8 cellular contexts compared by ENCODE assay signal in the genomic region with DNA sequence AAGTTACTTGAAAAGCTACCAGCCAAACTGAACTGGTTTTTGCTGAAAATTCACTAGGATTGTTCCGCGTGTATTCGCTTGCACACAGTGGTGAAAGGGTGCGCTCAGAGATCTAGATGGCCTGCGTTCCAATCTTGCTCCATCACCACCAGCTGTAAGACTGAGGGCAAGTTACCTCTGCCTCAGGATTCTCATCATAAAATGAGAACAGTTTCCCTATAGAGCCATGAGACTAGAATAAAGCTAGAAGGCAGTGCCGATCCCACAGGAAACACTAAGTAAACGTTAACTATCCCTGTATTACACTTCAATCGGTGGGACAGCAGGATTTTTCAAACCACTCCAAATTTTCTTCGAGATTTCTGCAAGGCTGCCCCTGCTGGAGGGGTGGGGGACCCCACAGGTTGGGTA. TPM values are rescaled to one million over a fixed set of nuclear protein-coding genes. Genes with fewer than 3 reads are reported as not detected.
DNase-seq lines count a peak whose midpoint lies in the region; ATAC-seq and TF ChIP-seq lines count a peak whose summit lies in the region.

No MANE protein-coding gene starts in this region.

- H3K27me3 Mint-ChIP-seq in CD4-positive, CD25-positive, alpha-beta regulatory T cell = peaks cover 6% of the 10 kb centered on the region

- peak overlapping the region; percentile 83 for H2AFZ ChIP-seq in KMS-11 (ENCODE audit: low read depth)

- in situ Hi-C loops in KBM-7 (cut with MboI; ENCODE audit: low pct_unique_long_range_greater_than_20kb, low sequenced_read_pairs) = loop anchor here (25.0 kb wide), 2 partner anchors 210 to 410 kb away; partner anchors contain the start of genes DYNLRB1 and TP53INP2

- peak overlapping the region; percentile 84 to 94 (median 89) for H3K4me3 Mint-ChIP-seq in CD4-positive, CD25-positive, alpha-beta regulatory T cell

- H3K79me2 ChIP-seq in KMS-11 (ENCODE audit: insufficient read depth, low read depth) = peaks cover 45% of the 10 kb centered on the region

- peak overlapping the region; percentile 89 for H3K4me3 ChIP-seq in CD4-positive, CD25-positive, alpha-beta regulatory T cell (ENCODE audit: low read depth, low read length)
- H3K4me3 ChIP-seq in KMS-11 (IDR thresholded peaks at IDR 0.05; ENCODE audit: insufficient read depth, low read depth, low read length) = peak overlapping the region; percentile 47
- H3K4me3 ChIP-seq in cardiac fibroblast (replicated peaks in 1 of 2; ENCODE audit: low read depth in 2 of 2, low read length in 2 of 2) = peak overlapping the region; percentile 74 to 88
- H3K4me3 ChIP-seq in muscle layer of duodenum (ENCODE audit: low read depth in 1 of 2, low read length in 2 of 2) = peak overlapping the region; percentile 81 to 83

- peak overlapping the region; percentile 84 for H3K4me2 ChIP-seq in KMS-11

- no peaks in the 10 kb centered on the region for H3K9me3 Mint-ChIP-seq in CD4-positive, CD25-positive, alpha-beta regulatory T cell

- no peaks in the 10 kb centered on the region for H4K20me1 ChIP-seq in KMS-11 (ENCODE audit: insufficient read depth)

- H3K36me3 ChIP-seq in CD4-positive, CD25-positive, alpha-beta regulatory T cell (ENCODE audit: control insufficient read depth, insufficient read depth, low read length) = no peaks in the 10 kb centered on the region
- no peaks in the 10 kb centered on the region; the same call in 1 of the 2 replicates for H3K36me3 ChIP-seq in KMS-11 (ENCODE audit: insufficient read depth)
- H3K36me3 ChIP-seq in muscle layer of duodenum (ENCODE audit: control insufficient read depth in 1 of 2, insufficient read depth in 2 of 2, low read length in 2 of 2) = no peaks in the 10 kb centered on the region

- H3K36me3 Mint-ChIP-seq in CD4-positive, CD25-positive, alpha-beta regulatory T cell = no peaks in the 10 kb centered on the region

- peak overlapping the region; percentile 52 to 91 (median 86) for H3K27ac Mint-ChIP-seq in CD4-positive, CD25-positive, alpha-beta regulatory T cell

- peak overlapping the region; percentile 83 for H3K27ac ChIP-seq in CD4-positive, CD25-positive, alpha-beta regulatory T cell (ENCODE audit: insufficient read depth, low read length, poor library complexity, severe bottlenecking)
- H3K27ac ChIP-seq in KMS-11 (peak overlapping the region; percentile 79), muscle layer of duodenum (ENCODE audit: low read length) (peak overlapping the region; percentile 88)

- H3K9me3 ChIP-seq in CD4-positive, CD25-positive, alpha-beta regulatory T cell (ENCODE audit: control insufficient read depth in 2 of 2, low read length in 2 of 2) = no peaks in the 10 kb centered on the region
- no peaks in the 10 kb centered on the region for H3K9me3 ChIP-seq in muscle layer of duodenum (ENCODE audit: control insufficient read depth in 1 of 2, low read length in 2 of 2)

- peaks cover 2% of the 10 kb centered on the region for H3K27me3 ChIP-seq in CD4-positive, CD25-positive, alpha-beta regulatory T cell (ENCODE audit: control insufficient read depth, insufficient read depth, low read length)
- no peaks in the 10 kb centered on the region for H3K27me3 ChIP-seq in KMS-11 (ENCODE audit: insufficient read depth, low read depth)
- no peaks in the 10 kb centered on the region for H3K27me3 ChIP-seq in muscle layer of duodenum (ENCODE audit: low read depth, low read length)

- H3K4me1 Mint-ChIP-seq in CD4-positive, CD25-positive, alpha-beta regulatory T cell = peaks cover 3 to 26% (median 10%) of the 10 kb centered on the region in 4 donors

- peaks cover 19% of the 10 kb centered on the region for H3K4me1 ChIP-seq in CD4-positive, CD25-positive, alpha-beta regulatory T cell (ENCODE audit: control insufficient read depth, insufficient read depth, low read length, poor library complexity, severe bottlenecking)
- H3K4me1 ChIP-seq in KMS-11 (ENCODE audit: low read depth, poor library complexity, severe bottlenecking) = peaks cover 27% of the 10 kb centered on the region
- H3K4me1 ChIP-seq in muscle layer of duodenum (ENCODE audit: control insufficient read depth in 1 of 2, insufficient read depth in 2 of 2, low read length in 2 of 2) = peaks cover 8 to 19% of the 10 kb centered on the region in 2 donors

- ATAC-seq in CD4-positive, CD25-positive, alpha-beta regulatory T cell (ENCODE audit: low read depth in 2 of 2) = no peak
- no peak for ATAC-seq in HG03196 (IDR thresholded peaks at IDR 0.05; ENCODE audit: unreplicated experiment)
- ATAC-seq in HG02885 (IDR thresholded peaks at IDR 0.05; ENCODE audit: poor library complexity, unreplicated experiment) = no peak

- peak overlapping the region; percentile 97 for H3K9ac ChIP-seq in KMS-11

- no peak; the same call in 1 of the 2 replicates for TF ChIP-seq CTCF in KMS-11 (conservative IDR thresholded peaks at IDR 0.05; ENCODE audit: low read depth, low read length)
- TF ChIP-seq CTCF in cardiac fibroblast (IDR thresholded peaks at IDR 0.05; ENCODE audit: low read depth, low read length) = peak; percentile 13

- no peak for DNase-seq in CD4-positive, CD25-positive, alpha-beta regulatory T cell
- DNase-seq in cardiac fibroblast (ENCODE audit: low read depth in 2 of 2) (peak; percentile 24 to 58), kidney glomerular epithelial cell (lab: John Stamatoyannopoulos, UW) (no peak), KBM-7 (no peak)

RNA-seq across cellular contexts. Expression of gene AHCY, which starts 0.8 kb away (rescaled TPM):
- total RNA-seq in CD4-positive, CD25-positive, alpha-beta regulatory T cell = 15.4 TPM
- polyA plus RNA-seq in CD4-positive, CD25-positive, alpha-beta regulatory T cell = 10 to 100 TPM; 23.4 to 30.4 (median 26.8) TPM

Comparison
In these comparisons a context has a peak if more than half of its experiments do, and no peak if none do; other contexts are left out.
1. DNase-seq: peak in cardiac fibroblast (2 of 2); none in CD4-positive, CD25-positive, alpha-beta regulatory T cell (0 of 3), kidney glomerular epithelial cell (single experiment) and KBM-7 (single experiment).
2. Peak in every context shown above with its lines, with median percentiles within 50 percentile points of each other: H3K27ac ChIP-seq and H3K4me3 ChIP-seq.